ENCODE assay signal across 16 cellular contexts in genomic region chr12:16636435-16637055, GRCh38. TPM values are rescaled to one million over a fixed set of nuclear protein-coding genes. Genes with fewer than 3 reads are reported as not detected.
A peak's percentile ranks its signal among the peaks of the same experiment; 100 is the strongest.
DNase-seq lines count a peak whose midpoint lies in the region; ATAC-seq and TF ChIP-seq lines count a peak whose summit lies in the region.
"Had no signal": no experiment of that assay in that cellular context is flagged by ENCODE, and none has a peak within 500 bp of the region (broad histone marks: within the 10 kb centered on the region; RNA-seq: fewer than 3 reads in every experiment).

No MANE protein-coding gene starts in this region.

- DNase-seq in MV-4-11 (lab: John Stamatoyannopoulos, UW): peak; percentile 55
- DNase-seq in heart left ventricle: no peak
- no peak for DNase-seq in GF-D8 (lab: John Stamatoyannopoulos, UW)
- DNase-seq in activated CD4-positive, alpha-beta T cell treated with anti-CD3 and anti-CD28 coated beads, Interleukin-2, amount 10 ng/mL, durations not matched to agents 24 days and 14 days: no peak
- no peak for DNase-seq in NCI-H146 (lab: John Stamatoyannopoulos, UW)
- DNase-seq: activated CD8-positive, alpha-beta T cell treated with anti-CD3 and anti-CD28 coated beads, Interleukin-2, amount 10 ng/mL, durations not matched to agents 7 days and 5 days; activated naive CD8-positive, alpha-beta T cell treated with anti-CD3 and anti-CD28 coated beads, Interleukin-2, amount 10 ng/mL, durations not matched to agents 7 days and 5 days; CD4-positive, alpha-beta T cell; naive thymus-derived CD8-positive, alpha-beta T cell; NCI-H1105; trophoblast cell had no signal

- no peak overlapping the region for H3K4me3 ChIP-seq in heart left ventricle

- no peaks in the 10 kb centered on the region for H3K4me1 Mint-ChIP-seq in activated CD4-positive, alpha-beta T cell treated with anti-CD3 and anti-CD28 coated beads, Interleukin-2, amount 10 ng/mL, durations not matched to agents 24 days and 14 days
- H3K4me1 Mint-ChIP-seq: activated naive CD8-positive, alpha-beta T cell treated with anti-CD3 and anti-CD28 coated beads, Interleukin-2, amount 10 ng/mL, durations not matched to agents 7 days and 5 days; naive thymus-derived CD8-positive, alpha-beta T cell had no signal

- no peaks in the 10 kb centered on the region for H3K27me3 Mint-ChIP-seq in activated CD4-positive, alpha-beta T cell treated with anti-CD3 and anti-CD28 coated beads, Interleukin-2, amount 10 ng/mL, durations not matched to agents 24 days and 14 days
- H3K27me3 Mint-ChIP-seq: activated naive CD8-positive, alpha-beta T cell treated with anti-CD3 and anti-CD28 coated beads, Interleukin-2, amount 10 ng/mL, durations not matched to agents 7 days and 5 days; CD4-positive, alpha-beta T cell; naive thymus-derived CD8-positive, alpha-beta T cell had no signal

- no peaks in the 10 kb centered on the region for H3K36me3 ChIP-seq in heart left ventricle

- no peak overlapping the region for H3K27ac Mint-ChIP-seq in activated CD4-positive, alpha-beta T cell treated with anti-CD3 and anti-CD28 coated beads, Interleukin-2, amount 10 ng/mL, durations not matched to agents 24 days and 14 days
- H3K27ac Mint-ChIP-seq: activated CD8-positive, alpha-beta T cell treated with anti-CD3 and anti-CD28 coated beads, Interleukin-2, amount 10 ng/mL, durations not matched to agents 7 days and 5 days; activated naive CD8-positive, alpha-beta T cell treated with anti-CD3 and anti-CD28 coated beads, Interleukin-2, amount 10 ng/mL, durations not matched to agents 7 days and 5 days; CD4-positive, alpha-beta T cell; naive thymus-derived CD8-positive, alpha-beta T cell had no signal

- no peaks in the 10 kb centered on the region for H3K27me3 ChIP-seq in heart left ventricle

- TF ChIP-seq CTCF in heart left ventricle (IDR thresholded peaks at IDR 0.05): no peak

- no peaks in the 10 kb centered on the region for H3K9me3 ChIP-seq in heart left ventricle

- ATAC-seq in GM18861 (IDR thresholded peaks at IDR 0.05; ENCODE audit: unreplicated experiment): peak; percentile 96
- peak; percentile 84 for ATAC-seq in GM21423 (IDR thresholded peaks at IDR 0.05; ENCODE audit: unreplicated experiment)
- ATAC-seq in HG03025 (IDR thresholded peaks at IDR 0.05; ENCODE audit: low FRiP score, unreplicated experiment): peak; percentile 94
- no peak for ATAC-seq in heart left ventricle
- ATAC-seq: activated CD8-positive, alpha-beta T cell treated with anti-CD3 and anti-CD28 coated beads, Interleukin-2, amount 10 ng/mL, durations not matched to agents 7 days and 5 days; naive thymus-derived CD8-positive, alpha-beta T cell had no signal

- no peak overlapping the region for H3K4me3 Mint-ChIP-seq in activated CD4-positive, alpha-beta T cell treated with anti-CD3 and anti-CD28 coated beads, Interleukin-2, amount 10 ng/mL, durations not matched to agents 24 days and 14 days
- H3K4me3 Mint-ChIP-seq: activated CD8-positive, alpha-beta T cell treated with anti-CD3 and anti-CD28 coated beads, Interleukin-2, amount 10 ng/mL, durations not matched to agents 7 days and 5 days; activated naive CD8-positive, alpha-beta T cell treated with anti-CD3 and anti-CD28 coated beads, Interleukin-2, amount 10 ng/mL, durations not matched to agents 7 days and 5 days; CD4-positive, alpha-beta T cell; naive thymus-derived CD8-positive, alpha-beta T cell had no signal

- H3K4me1 ChIP-seq in heart left ventricle: no peaks in the 10 kb centered on the region

- no peak for TF ChIP-seq POLR2A in heart left ventricle (IDR thresholded peaks at IDR 0.05)

- 69 to 80% (median 72%) methylated on average over 2 of the region's 2 CpGs for WGBS in heart left ventricle, 4 donors

- H3K9me3 Mint-ChIP-seq in activated CD4-positive, alpha-beta T cell treated with anti-CD3 and anti-CD28 coated beads, Interleukin-2, amount 10 ng/mL, durations not matched to agents 24 days and 14 days: peaks cover 5% of the 10 kb centered on the region

- H3K27ac ChIP-seq in heart left ventricle: no peak overlapping the region

- intact Hi-C loops in heart left ventricle (cut with DNase I): no loop called here
- intact Hi-C loops in activated CD4-positive, alpha-beta T cell treated with anti-CD3 and anti-CD28 coated beads, Interleukin-2, amount 10 ng/mL, durations not matched to agents 24 days and 14 days (cut with micrococcal nuclease): no loop called here

- H3K36me3 Mint-ChIP-seq in activated CD4-positive, alpha-beta T cell treated with anti-CD3 and anti-CD28 coated beads, Interleukin-2, amount 10 ng/mL, durations not matched to agents 24 days and 14 days (ENCODE audit: low read depth): no peaks in the 10 kb centered on the region
- H3K36me3 Mint-ChIP-seq: activated naive CD8-positive, alpha-beta T cell treated with anti-CD3 and anti-CD28 coated beads, Interleukin-2, amount 10 ng/mL, durations not matched to agents 7 days and 5 days; naive thymus-derived CD8-positive, alpha-beta T cell had no signal

RNA-seq across cellular contexts. Expression of gene LMO3, which starts 30.6 kb away (rescaled TPM):
- total RNA-seq in heart left ventricle: 1 to 10 TPM in 5 of 9 donors, under 1 TPM in 4; 0.19 to 8.8 (median 1.0) TPM
- under 1 TPM; 0.14 to 0.84 TPM for polyA plus RNA-seq in heart left ventricle
- not detected in 2 replicates for total RNA-seq in activated CD4-positive, alpha-beta T cell treated with anti-CD3 and anti-CD28 coated beads, Interleukin-2, amount 10 ng/mL, durations not matched to agents 24 days and 14 days
- total RNA-seq: activated CD8-positive, alpha-beta T cell treated with anti-CD3 and anti-CD28 coated beads, Interleukin-2, amount 10 ng/mL, durations not matched to agents 7 days and 5 days; activated naive CD8-positive, alpha-beta T cell treated with anti-CD3 and anti-CD28 coated beads, Interleukin-2, amount 10 ng/mL, durations not matched to agents 7 days and 5 days; CD4-positive, alpha-beta T cell; naive thymus-derived CD8-positive, alpha-beta T cell; T-helper 1 cell treated with Interleukin-12 subunit alpha and Interleukin-12 subunit beta and Interleukin-4 antibody, amounts not matched to agents 30 ng/mL and 1 ng/mL, for 36 hours had no signal
- polyA plus RNA-seq: keratinocyte; naive thymus-derived CD8-positive, alpha-beta T cell had no signal

Comparison
In these comparisons a context has a peak if more than half of its experiments do, and no peak if none do; other contexts are left out.
1. ATAC-seq: peak in GM18861 (single experiment), GM21423 (single experiment) and HG03025 (single experiment); none in heart left ventricle (0 of 4).